ENCODE assay signal across 9 cellular contexts in the genomic region with DNA sequence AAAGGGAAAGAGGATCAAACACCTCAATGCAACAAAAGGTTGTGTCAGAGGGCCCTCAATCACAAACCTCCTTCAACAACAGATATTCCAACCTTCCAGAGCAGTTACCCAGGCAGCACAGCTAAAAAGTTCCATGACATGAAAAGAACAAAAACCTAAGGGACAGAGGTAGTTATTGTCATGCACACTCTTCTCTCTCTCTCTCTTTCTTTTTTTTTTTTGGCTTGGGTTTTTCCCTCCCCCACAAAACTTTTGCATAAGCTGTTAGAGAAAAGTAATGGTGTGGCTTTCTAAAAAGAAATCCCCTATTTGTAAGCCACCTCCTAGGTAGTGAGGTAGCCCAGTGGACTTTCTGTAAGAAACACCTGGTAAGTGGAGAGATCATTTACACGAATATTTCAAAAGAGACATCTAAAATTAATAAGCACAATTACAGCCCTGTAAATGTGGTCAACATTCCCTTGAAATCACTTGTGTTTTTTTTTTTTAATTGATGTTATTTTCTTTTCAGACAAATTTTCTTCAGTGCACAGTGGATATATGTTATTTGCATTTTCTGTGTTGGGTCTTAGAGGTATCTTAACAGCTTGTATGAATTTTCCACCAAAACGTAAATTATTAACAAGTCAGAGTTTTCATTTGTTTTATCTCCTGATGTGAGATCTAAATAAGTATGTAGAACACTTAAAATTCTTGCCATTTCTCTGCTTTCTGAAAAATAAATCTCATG. TPM values are rescaled to one million over a fixed set of nuclear protein-coding genes. Genes with fewer than 3 reads are reported as not detected.
DNase-seq lines count a peak whose midpoint lies in the region; ATAC-seq and TF ChIP-seq lines count a peak whose summit lies in the region.
"Had no signal": no experiment of that assay in that cellular context is flagged by ENCODE, and none has a peak within 500 bp of the region (broad histone marks: within the 10 kb centered on the region; RNA-seq: fewer than 3 reads in every experiment).

No MANE protein-coding gene starts in this region.

- ATAC-seq in GM19468 (IDR thresholded peaks at IDR 0.05; ENCODE audit: extremely low read depth, unreplicated experiment) (peak; percentile 42), HG03159 (IDR thresholded peaks at IDR 0.05; ENCODE audit: unreplicated experiment) (peak; percentile 78), right lobe of liver (no peak)

- no peaks in the 10 kb centered on the region for H3K36me3 ChIP-seq in right lobe of liver

- no peak for TF ChIP-seq POLR2A in right lobe of liver (IDR thresholded peaks at IDR 0.05)

- H3K27ac ChIP-seq in dorsolateral prefrontal cortex: peak overlapping the region; percentile 51 to 99 (median 97)
- no peak overlapping the region for H3K27ac ChIP-seq in right lobe of liver
- no peak overlapping the region for H3K27ac ChIP-seq in RWPE1

- H3K27me3 ChIP-seq in dorsolateral prefrontal cortex (no peaks in the 10 kb centered on the region), right lobe of liver (no peaks in the 10 kb centered on the region)

- CTCF ChIA-PET in GM10248 (lab: Yijun Ruan, JAX) (interaction anchor here (1.1 to 2.6 kb wide), 2 partner anchors 9 to 23 kb away, joined by 3 to 11 read pairs; no protein-coding TSS in a partner anchor), RWPE1 (lab: Yijun Ruan, JAX) (interaction anchor here (0.6 kb wide), 1 partner anchor 369 kb away, joined by 5 read pairs; no protein-coding TSS in a partner anchor)

- no peaks in the 10 kb centered on the region for H3K4me1 ChIP-seq in right lobe of liver

- TF ChIP-seq CTCF in GM10248 (IDR thresholded peaks at IDR 0.05; ENCODE audit: control extremely low read depth, extremely low read depth, low read depth, missing control alignments) (no peak), dorsolateral prefrontal cortex (IDR thresholded peaks at IDR 0.05 in 54 of 56, conservative IDR thresholded peaks at IDR 0.05 in 2 of 56; ENCODE audit: low read depth in 1 of 56, partially characterized antibody in 56 of 56) (peak in 1 of 56 donors; percentile 12), right lobe of liver (IDR thresholded peaks at IDR 0.05) (no peak), RWPE1 (conservative IDR thresholded peaks at IDR 0.05; ENCODE audit: low read depth) (no peak)

- peak; percentile 16 for DNase-seq in GM10248 (ENCODE audit: extremely low spot score)
- no peak for DNase-seq in dorsolateral prefrontal cortex
- no peak for DNase-seq in right lobe of liver
- no peak for DNase-seq in H4 (ENCODE audit: low spot score)
- no peak for DNase-seq in RWPE1 (ENCODE audit: low spot score)
- DNase-seq in NCI-H146 treated with DMSO at 0.1 percent for 48 hours (lab: John Stamatoyannopoulos, UW; ENCODE audit: unreplicated experiment): no peak

- POLR2A ChIA-PET in GM10248 (lab: Yijun Ruan, JAX): interaction anchor here (0.7 kb wide), 1 partner anchor 15 kb away, joined by 3 read pairs; no protein-coding TSS in a partner anchor
- POLR2A ChIA-PET in RWPE1 (lab: Yijun Ruan, JAX; ENCODE audit: low non-redundant PET): no interaction called here

- H3K4me3 ChIP-seq in dorsolateral prefrontal cortex: peak overlapping the region in 22 of 59 donors; percentile 1 to 37 (median 13)
- no peak overlapping the region for H3K4me3 ChIP-seq in right lobe of liver
- H3K4me3 ChIP-seq: coronary artery had no signal

- intact Hi-C loops in dorsolateral prefrontal cortex (cut with DNase I) (no loop called here), right lobe of liver (cut with DNase I) (no loop called here)

- WGBS in right lobe of liver (ENCODE audit: insufficient coverage, low coverage, low lambda C conversion rate, missing lambda C conversion rate): 23% methylated on average over 2 of the region's 2 CpGs

- H3K9me3 ChIP-seq in right lobe of liver: no peaks in the 10 kb centered on the region

RNA-seq across cellular contexts. Expression of gene ZEB2, which starts 48.4 kb away (rescaled TPM):
- total RNA-seq in dorsolateral prefrontal cortex: 100 to 1,000 TPM; 160 to 942 (median 318) TPM
- 10 to 100 TPM; 13.5 to 35.9 (median 21.7) TPM for total RNA-seq in right lobe of liver
- total RNA-seq in H4 (2014; rRNA removed; shearing (Covaris generic)): 14.4 and 17.0 TPM in 2 replicates

Comparison
In these comparisons a context has a peak if more than half of its experiments do, and no peak if none do; other contexts are left out.
1. ATAC-seq: peak in GM19468 (single experiment) and HG03159 (single experiment); none in right lobe of liver (0 of 4).
2. H3K27ac ChIP-seq: peak in dorsolateral prefrontal cortex (59 of 59); none in right lobe of liver (0 of 3) and RWPE1 (single experiment).